Comparison of ENCODE assay signal across 14 cellular contexts in genomic region chr1:32919811-32920733, GRCh38. TPM values are rescaled to one million over a fixed set of nuclear protein-coding genes. Genes with fewer than 3 reads are reported as not detected.
DNase-seq lines count a peak whose midpoint lies in the region; ATAC-seq, FAIRE-seq and TF ChIP-seq lines count a peak whose summit lies in the region.
"Had no signal": no experiment of that assay in that cellular context is flagged by ENCODE, and none has a peak within 500 bp of the region (broad histone marks: within the 10 kb centered on the region; RNA-seq: fewer than 3 reads in every experiment).

No MANE protein-coding gene starts in this region.

- TF ChIP-seq POLR2A in H54 (IDR thresholded peaks at IDR 0.05; ENCODE audit: low read depth, low read length): no peak
- no peak for TF ChIP-seq POLR2A in transverse colon (IDR thresholded peaks at IDR 0.05)
- TF ChIP-seq POLR2A in suprapubic skin (IDR thresholded peaks at IDR 0.05): no peak

- H3K4me3 ChIP-seq in A673 (ENCODE audit: low read depth, low read length, poor library complexity, severe bottlenecking) (no peak overlapping the region), transverse colon (no peak overlapping the region), suprapubic skin (no peak overlapping the region)
- H3K4me3 ChIP-seq: GM23338, tibial nerve had no signal

- intact Hi-C loops in A673 (cut with micrococcal nuclease; ENCODE audit: unreplicated experiment): no loop called here
- intact Hi-C loops in transverse colon (cut with DNase I; ENCODE audit: low total_unique reads): no loop called here

- H3K36me3 ChIP-seq in A673 (ENCODE audit: insufficient read depth, low read length, poor library complexity, severe bottlenecking) (no peaks in the 10 kb centered on the region), transverse colon (no peaks in the 10 kb centered on the region), suprapubic skin (no peaks in the 10 kb centered on the region)
- H3K36me3 ChIP-seq: BE2C, tibial nerve had no signal

- POLR2A ChIA-PET in A673 (lab: Charles Lee; ENCODE audit: low non-redundant PET): no interaction called here

- no peak for TF ChIP-seq EP300 in transverse colon (IDR thresholded peaks at IDR 0.05; ENCODE audit: low read depth)
- TF ChIP-seq EP300 in suprapubic skin (IDR thresholded peaks at IDR 0.05): no peak

- H3K4me1 ChIP-seq in A673 (ENCODE audit: insufficient read depth, low read length, poor library complexity, severe bottlenecking) (no peaks in the 10 kb centered on the region), transverse colon (peaks cover 4 to 35% (median 18%) of the 10 kb centered on the region in 4 donors), suprapubic skin (peaks cover 5% of the 10 kb centered on the region)
- H3K4me1 ChIP-seq: BE2C had no signal

- peak; percentile 41 for DNase-seq in A673 (ENCODE audit: low spot score)
- no peak for DNase-seq in H54 (ENCODE audit: insufficient read length, low spot score)
- peak; percentile 17 for DNase-seq in SW480 (ENCODE audit: low spot score)
- peak; percentile 28 for DNase-seq in fibroblast of the conjunctiva (ENCODE audit: low read depth)
- DNase-seq in transverse colon: no peak
- no peak for DNase-seq in mesenteric fat pad (ENCODE audit: low spot score)
- no peak for DNase-seq in suprapubic skin (ENCODE audit: low spot score in 2 of 2)
- DNase-seq: BE2C, cortex of kidney, NCI-H446 treated with DMSO at 0.1 percent for 48 hours had no signal

- CTCF ChIA-PET in A673 (lab: Charles Lee): interaction anchor here (0.6 kb wide), 2 partner anchors 27 to 399 kb away, joined by 7 to 9 read pairs; no protein-coding TSS in a partner anchor

- in situ Hi-C loops in transverse colon (cut with MboI; ENCODE audit: low pct_ligation_motif_present in 1 of 4, low pct_unique_long_range_greater_than_20kb in 1 of 4, low sequenced_read_pairs in 3 of 4): no loop called here

- WGBS in transverse colon (ENCODE audit: low coverage in 1 of 2), 2 donors: 84 to 87% methylated on average over 6 to 11 of the region's 11 CpGs
- 85% methylated on average over 11 of the region's 11 CpGs for WGBS in suprapubic skin

- TF ChIP-seq CTCF in A673 (conservative IDR thresholded peaks at IDR 0.05; ENCODE audit: low read depth, low read length) (no peak), transverse colon (IDR thresholded peaks at IDR 0.05) (no peak), suprapubic skin (IDR thresholded peaks at IDR 0.05) (no peak)

- BruUV-seq in A673 (replicated peaks; lab: Mats Ljungman, UMichigan): no TSS peak

- H3K9me3 ChIP-seq in A673 (ENCODE audit: low read depth, low read length, poor library complexity, severe bottlenecking) (no peaks in the 10 kb centered on the region), transverse colon (no peaks in the 10 kb centered on the region), suprapubic skin (no peaks in the 10 kb centered on the region)
- H3K9me3 ChIP-seq: BE2C, tibial nerve had no signal

- peak; percentile 36 for FAIRE-seq in H54 (lab: Jason Lieb, UNC)

- H3K27me3 ChIP-seq in A673 (replicated peaks; ENCODE audit: insufficient read depth, low read depth, low read length, poor library complexity): no peaks in the 10 kb centered on the region
- H3K27me3 ChIP-seq in transverse colon: peaks cover 24% of the 10 kb centered on the region
- H3K27me3 ChIP-seq in suprapubic skin: peaks cover 25% of the 10 kb centered on the region

- no peak for ATAC-seq in GM18498 (IDR thresholded peaks at IDR 0.05; ENCODE audit: unreplicated experiment)
- ATAC-seq: GM23338 had no signal

- H3K27ac ChIP-seq in A673 (ENCODE audit: low read depth, low read length, poor library complexity, severe bottlenecking): no peak overlapping the region
- H3K27ac ChIP-seq in transverse colon: no peak overlapping the region
- no peak overlapping the region for H3K27ac ChIP-seq in suprapubic skin
- H3K27ac ChIP-seq: tibial nerve had no signal

RNA-seq across cellular contexts. Expression of gene TMEM54, which starts 18.9 kb away (rescaled TPM):
- 3.2 and 4.8 TPM in 2 replicates for total RNA-seq in A673 (2021)
- 1,000 to 10,000 TPM in 2 of 4 donors, 100 to 1,000 TPM in 2; 330 to 1,204 (median 846) TPM for total RNA-seq in transverse colon
- 26.8 TPM for total RNA-seq in mesenteric fat pad
- total RNA-seq in suprapubic skin: 100 to 1,000 TPM in 3 of 4 donors, 10 to 100 TPM in 1; 61.9 to 283 (median 228) TPM

RNA-seq across cellular contexts. Expression of gene HPCA, which starts 33.8 kb away (rescaled TPM):
- 0.69 and 0.98 TPM in 2 replicates for total RNA-seq in A673 (2021)
- total RNA-seq in transverse colon: under 1 TPM in 2 of 4 donors, not detected in 2; 0.64 to 0.96 TPM
- total RNA-seq in mesenteric fat pad: not detected
- not detected for total RNA-seq in suprapubic skin
- total RNA-seq: lung microvascular endothelial cell, tibial nerve had no signal

RNA-seq across cellular contexts. Expression of gene RNF19B, which starts 44.5 kb away (rescaled TPM):
- 14.3 and 14.5 TPM in 2 replicates for total RNA-seq in A673 (2021)
- 10 to 100 TPM; 22.5 to 83.8 (median 62.0) TPM for total RNA-seq in transverse colon
- 23.5 TPM for total RNA-seq in mesenteric fat pad
- total RNA-seq in suprapubic skin: 10 to 100 TPM; 33.1 to 55.5 (median 43.0) TPM

RNA-seq across cellular contexts. Expression of gene FNDC5, which starts 49.4 kb away (rescaled TPM):
- total RNA-seq in A673 (2021) (1.2 and 1.3 TPM in 2 replicates), transverse colon (under 1 TPM in 2 of 4 donors, not detected in 2; 0.32 to 0.55 TPM), mesenteric fat pad (0.96 TPM), suprapubic skin (1 to 10 TPM in 2 of 4 donors, under 1 TPM in 1, not detected in 1; 0.48 to 3.0 (median 1.6) TPM)

Comparison
In these comparisons a context has a peak if more than half of its experiments do, and no peak if none do; other contexts are left out.
1. DNase-seq: peak in A673 (single experiment), SW480 (single experiment) and fibroblast of the conjunctiva (single experiment); none in H54 (single experiment), transverse colon (single experiment), mesenteric fat pad (single experiment) and suprapubic skin (0 of 2).